In the genomic region with DNA sequence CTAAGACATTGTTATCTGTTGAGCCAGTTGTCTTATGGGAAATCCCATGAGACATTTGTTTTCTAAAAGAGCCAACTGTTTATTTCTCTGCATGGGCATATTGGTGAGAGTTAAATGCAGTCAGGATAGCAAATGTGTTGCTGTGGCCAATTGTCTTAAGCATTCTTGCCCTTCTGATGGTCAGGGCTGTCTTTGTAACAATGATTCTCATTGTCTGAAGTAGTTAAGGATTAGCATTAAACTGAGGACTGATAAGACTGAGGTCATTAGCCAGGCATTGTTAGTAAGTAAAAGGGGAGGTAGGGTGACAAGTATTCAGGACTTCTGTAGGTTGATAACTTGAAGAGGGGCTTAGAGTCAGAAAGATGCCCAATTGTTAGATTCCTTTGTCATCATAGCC, we compare ENCODE assay signal across 20 cellular contexts. TPM values are rescaled to one million over a fixed set of nuclear protein-coding genes. Genes with fewer than 3 reads are reported as not detected.
DNase-seq lines count a peak whose midpoint lies in the region; ATAC-seq and TF ChIP-seq lines count a peak whose summit lies in the region.
"Had no signal": no experiment of that assay in that cellular context is flagged by ENCODE, and none has a peak within 500 bp of the region (broad histone marks: within the 10 kb centered on the region; RNA-seq: fewer than 3 reads in every experiment).

No MANE protein-coding gene starts in this region.

- H3K27me3 ChIP-seq in NT2/D1 (ENCODE audit: insufficient read depth, insufficient read length) (no peaks in the 10 kb centered on the region), dorsolateral prefrontal cortex (peaks cover 0 to 59% (median 6%) of the 10 kb centered on the region in 45 donors)

- TF ChIP-seq CTCF in dorsolateral prefrontal cortex (IDR thresholded peaks at IDR 0.05 in 54 of 56, conservative IDR thresholded peaks at IDR 0.05 in 2 of 56; ENCODE audit: low read depth in 1 of 56, partially characterized antibody in 56 of 56) (no peak), GM13977 (IDR thresholded peaks at IDR 0.05; ENCODE audit: extremely low read depth, insufficient read depth, missing control alignments) (no peak), progenitor cell of endocrine pancreas (IDR thresholded peaks at IDR 0.05; ENCODE audit: unreplicated experiment) (no peak)

- peaks cover 7% of the 10 kb centered on the region for H3K27me3 Mint-ChIP-seq in progenitor cell of endocrine pancreas

- peak; percentile 28 for DNase-seq in ELF-1 (ENCODE audit: low read depth, low spot score)
- DNase-seq in NT2/D1 (ENCODE audit: low read depth, low spot score) = peak; percentile 51
- DNase-seq in dorsolateral prefrontal cortex = no peak
- DNase-seq in pons (ENCODE audit: low spot score) = peak; percentile 40
- no peak for DNase-seq in erythroblast (lab: John Stamatoyannopoulos, UW)
- DNase-seq in GM13977 (ENCODE audit: low spot score) = no peak
- DNase-seq in progenitor cell of endocrine pancreas (ENCODE audit: low spot score, unreplicated experiment) = no peak
- DNase-seq: CD8-positive, alpha-beta T cell; COR-L47; DMS153; DMS79 treated with DMSO at 0.1 percent for 48 hours; EL; GDM1 had no signal

- no peaks in the 10 kb centered on the region for H3K4me1 ChIP-seq in NT2/D1 (ENCODE audit: insufficient read depth, insufficient read length)

- peaks cover 22% of the 10 kb centered on the region for H3K4me1 Mint-ChIP-seq in progenitor cell of endocrine pancreas (ENCODE audit: low read depth)

- H3K9me3 Mint-ChIP-seq in progenitor cell of endocrine pancreas (ENCODE audit: low read depth) = peaks cover 10% of the 10 kb centered on the region
- H3K9me3 Mint-ChIP-seq: CD8-positive, alpha-beta T cell; IgD-negative memory B cell had no signal

- in situ Hi-C loops in GM13977 (cut with MboI; ENCODE audit: low pct_unique_long_range_greater_than_20kb, low sequenced_read_pairs, unreplicated experiment) = no loop called here

- ATAC-seq in HG03139 (IDR thresholded peaks at IDR 0.05; ENCODE audit: unreplicated experiment) = no peak
- ATAC-seq: CD8-positive, alpha-beta T cell; HCT116 had no signal

- H3K4me3 ChIP-seq in NT2/D1 (ENCODE audit: insufficient read length, low read depth) (no peak overlapping the region), dorsolateral prefrontal cortex (no peak overlapping the region)

- TF ChIP-seq POLR2A in erythroblast (IDR thresholded peaks at IDR 0.05; ENCODE audit: low read length) = no peak

- H3K4me3 Mint-ChIP-seq in progenitor cell of endocrine pancreas (ENCODE audit: low read depth) = no peak overlapping the region
- H3K4me3 Mint-ChIP-seq: CD14-positive monocyte; CD8-positive, alpha-beta T cell; IgD-negative memory B cell had no signal

- H3K9ac ChIP-seq in NT2/D1 (ENCODE audit: insufficient read length, low read depth) = no peak overlapping the region

- intact Hi-C loops in dorsolateral prefrontal cortex (cut with DNase I) = no loop called here

- no peaks in the 10 kb centered on the region for H3K36me3 ChIP-seq in NT2/D1 (ENCODE audit: insufficient read depth, insufficient read length, low read length)

- no peaks in the 10 kb centered on the region for H3K36me3 Mint-ChIP-seq in progenitor cell of endocrine pancreas (ENCODE audit: insufficient read depth)
- H3K36me3 Mint-ChIP-seq: CD14-positive monocyte; CD8-positive, alpha-beta T cell had no signal

- peak overlapping the region in 55 of 59 donors; percentile 3 to 100 (median 97) for H3K27ac ChIP-seq in dorsolateral prefrontal cortex
- H3K27ac ChIP-seq: 22Rv1, HL-60 had no signal

- H3K27ac Mint-ChIP-seq in progenitor cell of endocrine pancreas = no peak overlapping the region
- H3K27ac Mint-ChIP-seq: CD14-positive monocyte; CD8-positive, alpha-beta T cell; IgD-negative memory B cell had no signal

- H3K9me3 ChIP-seq in NT2/D1 (ENCODE audit: insufficient read depth, low read length) = no peaks in the 10 kb centered on the region

RNA-seq across cellular contexts. Expression of gene MORF4L2, which starts 11.2 kb away (rescaled TPM):
- total RNA-seq in dorsolateral prefrontal cortex (100 to 1,000 TPM; 141 to 473 (median 331) TPM), progenitor cell of endocrine pancreas (479 and 507 TPM in 2 replicates)

RNA-seq across cellular contexts. Expression of gene TMEM31, which starts 13.0 kb away (rescaled TPM):
- total RNA-seq in dorsolateral prefrontal cortex = 1 to 10 TPM in 27 of 120 experiments, under 1 TPM in 31, not detected in 62; 0.57 to 2.3 (median 0.98) TPM
- 0.55 and 0.89 TPM in 2 replicates for total RNA-seq in progenitor cell of endocrine pancreas
- total RNA-seq: A673; CD8-positive, alpha-beta T cell had no signal

Comparison
In these comparisons a context has a peak if more than half of its experiments do, and no peak if none do; other contexts are left out.
1. DNase-seq: peak in ELF-1 (single experiment), NT2/D1 (single experiment) and pons (single experiment); none in dorsolateral prefrontal cortex (0 of 10), erythroblast (0 of 2), GM13977 (single experiment) and progenitor cell of endocrine pancreas (single experiment).